In the genomic region with DNA sequence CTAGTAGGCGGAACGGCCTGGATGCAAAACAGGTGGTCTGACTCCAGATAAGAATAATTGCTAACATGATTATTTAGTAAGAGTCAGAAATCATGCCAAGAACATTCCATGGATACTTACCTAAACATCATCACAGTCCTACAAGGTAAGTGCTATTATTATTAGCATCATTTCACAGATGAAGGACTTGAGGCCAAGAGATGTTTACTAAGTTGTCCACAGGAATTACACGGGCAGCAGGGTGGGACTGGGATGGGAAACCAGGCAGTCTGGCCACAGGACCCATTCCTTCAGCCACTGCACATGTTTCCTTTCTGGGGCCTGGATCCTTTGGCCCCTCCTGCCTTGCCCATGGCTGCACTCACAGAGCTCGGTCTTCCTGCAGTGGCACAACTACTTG, we compare ENCODE assay signal across 17 cellular contexts.
"Had no signal": no experiment of that assay in that cellular context is flagged by ENCODE, and none has a peak within 500 bp of the region (broad histone marks: within the 10 kb centered on the region; RNA-seq: fewer than 3 reads in every experiment).

No MANE protein-coding gene starts in this region.

- H3K27ac Mint-ChIP-seq: activated naive CD4-positive, alpha-beta T cell treated with anti-CD3 and anti-CD28 coated beads, Interleukin-2, amount 50 U/mL, for 24 hours; immature natural killer cell; progenitor cell of endocrine pancreas; T-helper 1 cell treated with Interleukin-12 subunit alpha and Interleukin-12 subunit beta and Interleukin-4 antibody, amounts not matched to agents 30 μg/mL and 1 μg/mL, for 36 hours had no signal

- DNase-seq: activated CD4-positive, alpha-beta T cell treated with anti-CD3 and anti-CD28 coated beads, Interleukin-2, amount 50 U/mL, for 1 hour; activated CD8-positive, alpha-beta memory T cell treated with anti-CD3 and anti-CD28 coated beads, Interleukin-2, amount 50 U/mL, for 48 hours; activated effector memory CD4-positive, alpha-beta T cell treated with anti-CD3 and anti-CD28 coated beads, Interleukin-2, amount 50 U/mL, for 16 hours; activated T-cell treated with anti-CD3 and anti-CD28 coated beads, Interleukin-2, amount 50 U/mL, for 48 hours; immature natural killer cell; kidney glomerular epithelial cell; occipital lobe; small intestine; stimulated activated CD4-positive, alpha-beta T cell treated with anti-CD3 and anti-CD28 coated beads, Interleukin-4, amount 100 ng/mL, for 1 hour; stomach; testis had no signal

- H3K4me3 Mint-ChIP-seq: activated naive CD4-positive, alpha-beta T cell treated with anti-CD3 and anti-CD28 coated beads, Interleukin-2, amount 50 U/mL, for 24 hours; central memory CD8-positive, alpha-beta T cell; immature natural killer cell; T-helper 1 cell treated with Interleukin-12 subunit alpha and Interleukin-12 subunit beta and Interleukin-4 antibody, amounts not matched to agents 30 μg/mL and 1 μg/mL, for 36 hours had no signal

- H3K9me3 ChIP-seq: stomach, testis had no signal

- H3K27ac ChIP-seq: coronary artery, testis had no signal

- ATAC-seq: activated CD4-positive, CD25-positive, alpha-beta regulatory T cell treated with anti-CD3 and anti-CD28 coated beads, Interleukin-2, amount 50 U/mL, for 24 hours had no signal

- H3K27me3 Mint-ChIP-seq: activated naive CD4-positive, alpha-beta T cell treated with anti-CD3 and anti-CD28 coated beads, Interleukin-2, amount 50 U/mL, for 24 hours; central memory CD8-positive, alpha-beta T cell; progenitor cell of endocrine pancreas had no signal

- H3K4me3 ChIP-seq: coronary artery, stomach, testis had no signal

- H3K27me3 ChIP-seq: stomach, testis had no signal

- H3K9me3 Mint-ChIP-seq: activated naive CD4-positive, alpha-beta T cell treated with anti-CD3 and anti-CD28 coated beads, Interleukin-2, amount 50 U/mL, for 24 hours; central memory CD8-positive, alpha-beta T cell; immature natural killer cell; T-helper 1 cell treated with Interleukin-12 subunit alpha and Interleukin-12 subunit beta and Interleukin-4 antibody, amounts not matched to agents 30 μg/mL and 1 μg/mL, for 36 hours had no signal

- H3K4me1 Mint-ChIP-seq: activated naive CD4-positive, alpha-beta T cell treated with anti-CD3 and anti-CD28 coated beads, Interleukin-2, amount 50 U/mL, for 24 hours; central memory CD8-positive, alpha-beta T cell; immature natural killer cell had no signal
